ENCODE assay signal across 1 cellular context in the genomic region with DNA sequence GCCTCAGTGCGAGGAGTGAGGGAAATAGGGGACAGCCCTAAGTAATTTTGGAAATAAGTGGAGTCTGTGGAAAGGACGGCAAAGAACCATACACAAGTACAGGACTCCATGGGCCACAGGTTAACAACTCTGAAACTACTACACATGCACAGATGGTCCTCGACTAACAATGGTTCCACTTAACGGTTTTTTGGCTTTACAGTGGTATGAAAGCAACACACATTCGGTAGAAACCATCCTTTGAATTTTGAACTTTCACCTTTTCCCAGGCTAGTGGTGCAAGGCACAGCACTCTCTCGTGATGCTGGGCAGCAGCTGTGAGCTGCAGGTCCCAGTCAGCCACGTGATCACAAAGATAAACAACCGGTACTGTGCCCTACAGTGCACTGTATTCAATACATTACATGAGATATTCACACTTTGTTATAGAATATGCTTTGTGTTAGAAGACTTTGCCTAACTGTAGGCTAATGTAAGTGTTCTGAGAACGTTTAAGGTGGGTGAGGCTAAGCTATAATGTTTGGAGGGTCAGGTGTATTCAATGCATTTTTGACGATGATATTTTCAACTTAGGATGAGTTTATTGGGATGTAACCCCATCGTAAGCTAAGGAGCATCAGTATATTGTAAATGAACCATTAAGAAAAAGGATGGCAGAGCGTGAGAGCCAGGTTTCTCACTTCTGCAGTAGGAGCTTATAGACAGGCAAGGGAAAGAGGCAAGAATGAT.
TF ChIP-seq lines count a peak whose summit lies in the region.

No MANE protein-coding gene starts in this region.

TF ChIP-seq in K562, 482 proteins besides CTCF, POLR2A, EP300 and RAD21 (continued from another document):
- TF ChIP-seq, protein P1, sequence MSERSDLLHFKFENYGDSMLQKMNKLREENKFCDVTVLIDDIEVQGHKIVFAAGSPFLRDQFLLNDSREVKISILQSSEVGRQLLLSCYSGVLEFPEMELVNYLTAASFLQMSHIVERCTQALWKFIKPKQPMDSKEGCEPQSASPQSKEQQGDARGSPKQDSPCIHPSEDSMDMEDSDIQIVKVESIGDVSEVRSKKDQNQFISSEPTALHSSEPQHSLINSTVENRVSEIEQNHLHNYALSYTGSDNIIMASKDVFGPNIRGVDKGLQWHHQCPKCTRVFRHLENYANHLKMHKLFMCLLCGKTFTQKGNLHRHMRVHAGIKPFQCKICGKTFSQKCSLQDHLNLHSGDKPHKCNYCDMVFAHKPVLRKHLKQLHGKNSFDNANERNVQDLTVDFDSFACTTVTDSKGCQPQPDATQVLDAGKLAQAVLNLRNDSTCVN (CRISPR knock-in tag; IDR thresholded peaks at IDR 0.05) = no peak
- TF ChIP-seq MTF1 (CRISPR knock-in tag; IDR thresholded peaks at IDR 0.05; ENCODE audit: borderline replicate concordance) = no peak
- no peak for TF ChIP-seq FUS (optimal IDR thresholded peaks at IDR 0.05; ENCODE audit: low read depth, low read length)
- TF ChIP-seq, protein P2, sequence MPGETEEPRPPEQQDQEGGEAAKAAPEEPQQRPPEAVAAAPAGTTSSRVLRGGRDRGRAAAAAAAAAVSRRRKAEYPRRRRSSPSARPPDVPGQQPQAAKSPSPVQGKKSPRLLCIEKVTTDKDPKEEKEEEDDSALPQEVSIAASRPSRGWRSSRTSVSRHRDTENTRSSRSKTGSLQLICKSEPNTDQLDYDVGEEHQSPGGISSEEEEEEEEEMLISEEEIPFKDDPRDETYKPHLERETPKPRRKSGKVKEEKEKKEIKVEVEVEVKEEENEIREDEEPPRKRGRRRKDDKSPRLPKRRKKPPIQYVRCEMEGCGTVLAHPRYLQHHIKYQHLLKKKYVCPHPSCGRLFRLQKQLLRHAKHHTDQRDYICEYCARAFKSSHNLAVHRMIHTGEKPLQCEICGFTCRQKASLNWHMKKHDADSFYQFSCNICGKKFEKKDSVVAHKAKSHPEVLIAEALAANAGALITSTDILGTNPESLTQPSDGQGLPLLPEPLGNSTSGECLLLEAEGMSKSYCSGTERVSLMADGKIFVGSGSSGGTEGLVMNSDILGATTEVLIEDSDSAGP (CRISPR knock-in tag; IDR thresholded peaks at IDR 0.05) = no peak
- TF ChIP-seq MED1 (CRISPR knock-in tag; IDR thresholded peaks at IDR 0.05; ENCODE audit: borderline replicate concordance) = no peak
- TF ChIP-seq, protein P3, sequence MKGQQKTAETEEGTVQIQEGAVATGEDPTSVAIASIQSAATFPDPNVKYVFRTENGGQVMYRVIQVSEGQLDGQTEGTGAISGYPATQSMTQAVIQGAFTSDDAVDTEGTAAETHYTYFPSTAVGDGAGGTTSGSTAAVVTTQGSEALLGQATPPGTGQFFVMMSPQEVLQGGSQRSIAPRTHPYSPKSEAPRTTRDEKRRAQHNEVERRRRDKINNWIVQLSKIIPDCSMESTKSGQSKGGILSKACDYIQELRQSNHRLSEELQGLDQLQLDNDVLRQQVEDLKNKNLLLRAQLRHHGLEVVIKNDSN (CRISPR knock-in tag; IDR thresholded peaks at IDR 0.05) = 0 out of 2 replicates have a peak, but pooled peaks have one; percentile 19
- no peak for TF ChIP-seq TCF7 (IDR thresholded peaks at IDR 0.05; ENCODE audit: borderline replicate concordance)
- no peak for TF ChIP-seq NR2C2 (CRISPR knock-in tag; IDR thresholded peaks at IDR 0.05)
- TF ChIP-seq NR2C2 (tag; IDR thresholded peaks at IDR 0.05) = peak; percentile 46
- TF ChIP-seq, protein P4, sequence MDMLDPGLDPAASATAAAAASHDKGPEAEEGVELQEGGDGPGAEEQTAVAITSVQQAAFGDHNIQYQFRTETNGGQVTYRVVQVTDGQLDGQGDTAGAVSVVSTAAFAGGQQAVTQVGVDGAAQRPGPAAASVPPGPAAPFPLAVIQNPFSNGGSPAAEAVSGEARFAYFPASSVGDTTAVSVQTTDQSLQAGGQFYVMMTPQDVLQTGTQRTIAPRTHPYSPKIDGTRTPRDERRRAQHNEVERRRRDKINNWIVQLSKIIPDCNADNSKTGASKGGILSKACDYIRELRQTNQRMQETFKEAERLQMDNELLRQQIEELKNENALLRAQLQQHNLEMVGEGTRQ (CRISPR knock-in tag; IDR thresholded peaks at IDR 0.05) = peak; percentile 48; the same call in 1 of the 2 replicates
- TF ChIP-seq, protein P5, sequence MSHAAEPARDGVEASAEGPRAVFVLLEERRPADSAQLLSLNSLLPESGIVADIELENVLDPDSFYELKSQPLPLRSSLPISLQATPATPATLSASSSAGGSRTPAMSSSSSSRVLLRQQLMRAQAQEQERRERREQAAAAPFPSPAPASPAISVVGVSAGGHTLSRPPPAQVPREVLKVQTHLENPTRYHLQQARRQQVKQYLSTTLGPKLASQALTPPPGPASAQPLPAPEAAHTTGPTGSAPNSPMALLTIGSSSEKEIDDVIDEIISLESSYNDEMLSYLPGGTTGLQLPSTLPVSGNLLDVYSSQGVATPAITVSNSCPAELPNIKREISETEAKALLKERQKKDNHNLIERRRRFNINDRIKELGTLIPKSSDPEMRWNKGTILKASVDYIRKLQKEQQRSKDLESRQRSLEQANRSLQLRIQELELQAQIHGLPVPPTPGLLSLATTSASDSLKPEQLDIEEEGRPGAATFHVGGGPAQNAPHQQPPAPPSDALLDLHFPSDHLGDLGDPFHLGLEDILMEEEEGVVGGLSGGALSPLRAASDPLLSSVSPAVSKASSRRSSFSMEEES (CRISPR knock-in tag; IDR thresholded peaks at IDR 0.05) = peak; percentile 38
- TF ChIP-seq, protein P6, sequence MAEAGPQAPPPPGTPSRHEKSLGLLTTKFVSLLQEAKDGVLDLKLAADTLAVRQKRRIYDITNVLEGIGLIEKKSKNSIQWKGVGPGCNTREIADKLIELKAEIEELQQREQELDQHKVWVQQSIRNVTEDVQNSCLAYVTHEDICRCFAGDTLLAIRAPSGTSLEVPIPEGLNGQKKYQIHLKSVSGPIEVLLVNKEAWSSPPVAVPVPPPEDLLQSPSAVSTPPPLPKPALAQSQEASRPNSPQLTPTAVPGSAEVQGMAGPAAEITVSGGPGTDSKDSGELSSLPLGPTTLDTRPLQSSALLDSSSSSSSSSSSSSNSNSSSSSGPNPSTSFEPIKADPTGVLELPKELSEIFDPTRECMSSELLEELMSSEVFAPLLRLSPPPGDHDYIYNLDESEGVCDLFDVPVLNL (CRISPR knock-in tag; IDR thresholded peaks at IDR 0.05; ENCODE audit: low read depth) = no peak
- no peak for TF ChIP-seq SRSF3 (IDR thresholded peaks at IDR 0.05; ENCODE audit: insufficient read depth, low read length)
